Comparison of ENCODE assay signal across 24 cellular contexts in genomic region chr5:17819786-17820185, GRCh38.
"Had no signal": no experiment of that assay in that cellular context is flagged by ENCODE, and none has a peak within 500 bp of the region (broad histone marks: within the 10 kb centered on the region; RNA-seq: fewer than 3 reads in every experiment).

No MANE protein-coding gene starts in this region.

- H3K36me3 Mint-ChIP-seq: activated CD4-positive, alpha-beta memory T cell treated with anti-CD3 and anti-CD28 coated beads for 36 hours; activated naive CD8-positive, alpha-beta T cell; mesothelial cell of epicardium; stimulated activated memory B cell treated with anti-CD40 and anti-IgM and Interleukin-4, amounts not matched to agents 10 μg/mL and 1 μg/mL and 100 μg/mL, for 72 hours had no signal

- DNase-seq: activated CD4-positive, alpha-beta memory T cell treated with anti-CD3 and anti-CD28 coated beads for 36 hours; activated gamma-delta T cell treated with Interleukin-2 at 50 U/mL for 16 hours; activated T-cell treated with anti-CD3 and anti-CD28 coated beads for 4 hours; amygdala; cerebellar nuclear complex; dermis blood vessel endothelial cell; effector memory CD4-positive, alpha-beta T cell; foreskin melanocyte; glutamatergic neuron; hippocampal formation; islet precursor cell; retina; spleen; stimulated activated CD4-positive, alpha-beta T cell treated with anti-CD3 and anti-CD28 coated beads, Interleukin-4, amount 100 ng/mL, for 4 hours; upper lobe of right lung; WERI-Rb-1 had no signal

- H3K4me3 ChIP-seq: breast epithelium, lung, spleen, upper lobe of right lung had no signal

- H3K9me3 Mint-ChIP-seq: mesothelial cell of epicardium; stimulated activated memory B cell treated with anti-CD40 and anti-IgM and Interleukin-4, amounts not matched to agents 10 μg/mL and 1 μg/mL and 100 μg/mL, for 72 hours had no signal

- H3K4me3 Mint-ChIP-seq: activated CD4-positive, alpha-beta memory T cell treated with anti-CD3 and anti-CD28 coated beads for 36 hours; activated naive CD8-positive, alpha-beta T cell; activated T-helper 1 cell treated with anti-CD3 and anti-CD28 coated beads, Interleukin-12 subunit alpha, Interleukin-12 subunit beta, Interleukin-2, Interleukin-4 antibody, amounts not matched to agents 30 ng/mL and 10 ng/mL and 1 ng/mL, durations not matched to agents 14 hours and 24 hours and 36 hours; mesothelial cell of epicardium; natural killer cell treated with Interleukin-12 subunit alpha and Interleukin-12 subunit beta and Interleukin-15 and Interleukin-18, amount 100 ng/mL, for 72 hours; stimulated activated memory B cell treated with anti-CD40 and anti-IgM and Interleukin-4, amounts not matched to agents 10 μg/mL and 1 μg/mL and 100 μg/mL, for 72 hours had no signal

- ATAC-seq: natural killer cell treated with Interleukin-12 subunit alpha and Interleukin-12 subunit beta and Interleukin-15 and Interleukin-18, amount 100 ng/mL, for 72 hours; stimulated activated memory B cell treated with anti-CD40 and anti-IgM and Interleukin-4, amounts not matched to agents 10 μg/mL and 1 μg/mL and 100 μg/mL, for 72 hours; upper lobe of right lung had no signal

- H3K36me3 ChIP-seq: breast epithelium, neutrophil, spleen, upper lobe of right lung, WERI-Rb-1 had no signal

- H3K4me1 Mint-ChIP-seq: mesothelial cell of epicardium; stimulated activated memory B cell treated with anti-CD40 and anti-IgM and Interleukin-4, amounts not matched to agents 10 μg/mL and 1 μg/mL and 100 μg/mL, for 72 hours had no signal

- H3K27ac ChIP-seq: breast epithelium, neutrophil, spleen, upper lobe of right lung, WERI-Rb-1 had no signal

- H3K4me1 ChIP-seq: breast epithelium, spleen, upper lobe of right lung had no signal

- H3K27ac Mint-ChIP-seq: activated CD4-positive, alpha-beta memory T cell treated with anti-CD3 and anti-CD28 coated beads for 36 hours; activated naive CD8-positive, alpha-beta T cell; activated T-helper 1 cell treated with anti-CD3 and anti-CD28 coated beads, Interleukin-12 subunit alpha, Interleukin-12 subunit beta, Interleukin-2, Interleukin-4 antibody, amounts not matched to agents 30 ng/mL and 10 ng/mL and 1 ng/mL, durations not matched to agents 14 hours and 24 hours and 36 hours; mesothelial cell of epicardium; natural killer cell treated with Interleukin-12 subunit alpha and Interleukin-12 subunit beta and Interleukin-15 and Interleukin-18, amount 100 ng/mL, for 72 hours; stimulated activated memory B cell treated with anti-CD40 and anti-IgM and Interleukin-4, amounts not matched to agents 10 μg/mL and 1 μg/mL and 100 μg/mL, for 72 hours had no signal

- H3K9me3 ChIP-seq: breast epithelium, neutrophil, spleen, upper lobe of right lung had no signal

- H3K27me3 Mint-ChIP-seq: activated CD4-positive, alpha-beta memory T cell treated with anti-CD3 and anti-CD28 coated beads for 36 hours; activated naive CD8-positive, alpha-beta T cell; natural killer cell treated with Interleukin-12 subunit alpha and Interleukin-12 subunit beta and Interleukin-15 and Interleukin-18, amount 100 ng/mL, for 72 hours had no signal

- H3K27me3 ChIP-seq: breast epithelium, neutrophil, spleen, upper lobe of right lung had no signal
